In genomic region chr5:98928802-98929122, GRCh38 we compare ENCODE assay signal across 8 cellular contexts. TPM values are rescaled to one million over a fixed set of nuclear protein-coding genes. Genes with fewer than 3 reads are reported as not detected.
DNase-seq lines count a peak whose midpoint lies in the region; ATAC-seq and TF ChIP-seq lines count a peak whose summit lies in the region.

CHD1 (minus strand) TSS chr5:98929007; CDS start chr5:98926386, 2,621 bp downstream.

- CTCF ChIA-PET in BJ (lab: Yijun Ruan, JAX), result no interaction called here

- POLR2A ChIA-PET in BJ (lab: Charles Lee), result interaction anchor here (0.7 kb wide), 1 partner anchor 16 kb away, joined by 3 read pairs; no protein-coding TSS in a partner anchor

- H3K27ac ChIP-seq in cingulate gyrus (ENCODE audit: low read depth, low read length), result peak within 1 kb of the TSS; percentile 100

- DNase-seq in BJ (ENCODE audit: low read depth) (peak; percentile 82), GM19240 (ENCODE audit: insufficient read length, low spot score) (peak; percentile 38), NCI-H524 treated with DMSO at 0.1 percent for 48 hours (lab: John Stamatoyannopoulos, UW) (peak; percentile 75), left lobe of liver (ENCODE audit: low spot score) (peak; percentile 96)
- DNase-seq in activated CD4-positive, alpha-beta T cell treated with anti-CD3 and anti-CD28 coated beads for 4 hours, result peak; percentile 95
- peak; percentile 93 for DNase-seq in stimulated activated CD4-positive, alpha-beta T cell treated with anti-CD3 and anti-CD28 coated beads, Interleukin-2, amount 100 ng/mL, for 24 hours

- peaks cover 1% of the 10 kb centered on the region; the same call in 1 of the 2 replicates for H3K36me3 ChIP-seq in BJ (ENCODE audit: control insufficient read depth, insufficient read depth, low read length)

- ATAC-seq in HG03442 (IDR thresholded peaks at IDR 0.05; ENCODE audit: unreplicated experiment), result peak; percentile 54
- ATAC-seq in left lobe of liver, result peak; percentile 86

- no peaks in the 10 kb centered on the region for H3K27me3 ChIP-seq in BJ (ENCODE audit: control insufficient read depth, insufficient read depth, low read length)

- TF ChIP-seq CTCF in BJ (IDR thresholded peaks at IDR 0.05; ENCODE audit: insufficient read depth, low read depth, low read length), result no peak

- peak within 1 kb of the TSS; percentile 74 for H3K4me3 ChIP-seq in BJ (ENCODE audit: low read depth, low read length)

RNA-seq across cellular contexts. Expression of gene CHD1, which starts in this region (rescaled TPM):
- polyA plus RNA-seq in BJ (2011; rRNA removed), result 6.5 and 13.5 TPM in 2 replicates
- polyA minus RNA-seq in BJ (2011; rRNA and poly(A)+ RNA removed), result 9.1 and 11.2 TPM in 2 replicates
- total RNA-seq in left lobe of liver, result 9.8 TPM

Comparison
In these comparisons a context has a peak if more than half of its experiments do, and no peak if none do; other contexts are left out.
1. Peak in every context shown above with its lines: DNase-seq, ATAC-seq, H3K4me3 ChIP-seq and H3K27ac ChIP-seq.
2. DNase-seq: peak in every context shown above with its lines; median percentile 96 in left lobe of liver; 95 in activated CD4-positive, alpha-beta T cell treated with anti-CD3 and anti-CD28 coated beads for 4 hours; 93 in stimulated activated CD4-positive, alpha-beta T cell treated with anti-CD3 and anti-CD28 coated beads, Interleukin-2, amount 100 ng/mL, for 24 hours; 82 in BJ; 75 in NCI-H524 treated with DMSO at 0.1 percent for 48 hours; 38 in GM19240.